ENCODE assay signal across 1 cellular context in the genomic region with DNA sequence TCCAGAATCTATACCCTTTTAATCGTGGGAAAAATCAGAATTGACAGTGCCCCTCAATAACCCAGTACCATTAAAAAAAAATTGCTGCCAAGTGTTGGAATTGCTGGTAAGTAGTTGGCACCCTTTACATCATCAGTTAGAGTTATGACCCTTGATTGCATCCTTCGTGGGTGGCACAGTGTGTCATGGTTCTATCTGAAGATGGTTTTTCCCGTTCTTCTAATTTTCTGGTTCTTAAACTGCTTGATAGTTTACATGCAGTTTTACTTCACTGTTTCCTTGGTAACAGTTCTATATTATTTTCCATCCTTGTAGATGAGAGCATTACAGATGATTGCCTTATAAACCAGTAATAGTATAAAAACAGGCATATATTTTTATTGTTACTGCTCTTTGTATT.
TF ChIP-seq lines count a peak whose summit lies in the region.

No MANE protein-coding gene starts in this region.

TF ChIP-seq in HEK293, 187 proteins besides CTCF, POLR2A, EP300 and RAD21 (continued from another document):
- TF ChIP-seq, protein P1, sequence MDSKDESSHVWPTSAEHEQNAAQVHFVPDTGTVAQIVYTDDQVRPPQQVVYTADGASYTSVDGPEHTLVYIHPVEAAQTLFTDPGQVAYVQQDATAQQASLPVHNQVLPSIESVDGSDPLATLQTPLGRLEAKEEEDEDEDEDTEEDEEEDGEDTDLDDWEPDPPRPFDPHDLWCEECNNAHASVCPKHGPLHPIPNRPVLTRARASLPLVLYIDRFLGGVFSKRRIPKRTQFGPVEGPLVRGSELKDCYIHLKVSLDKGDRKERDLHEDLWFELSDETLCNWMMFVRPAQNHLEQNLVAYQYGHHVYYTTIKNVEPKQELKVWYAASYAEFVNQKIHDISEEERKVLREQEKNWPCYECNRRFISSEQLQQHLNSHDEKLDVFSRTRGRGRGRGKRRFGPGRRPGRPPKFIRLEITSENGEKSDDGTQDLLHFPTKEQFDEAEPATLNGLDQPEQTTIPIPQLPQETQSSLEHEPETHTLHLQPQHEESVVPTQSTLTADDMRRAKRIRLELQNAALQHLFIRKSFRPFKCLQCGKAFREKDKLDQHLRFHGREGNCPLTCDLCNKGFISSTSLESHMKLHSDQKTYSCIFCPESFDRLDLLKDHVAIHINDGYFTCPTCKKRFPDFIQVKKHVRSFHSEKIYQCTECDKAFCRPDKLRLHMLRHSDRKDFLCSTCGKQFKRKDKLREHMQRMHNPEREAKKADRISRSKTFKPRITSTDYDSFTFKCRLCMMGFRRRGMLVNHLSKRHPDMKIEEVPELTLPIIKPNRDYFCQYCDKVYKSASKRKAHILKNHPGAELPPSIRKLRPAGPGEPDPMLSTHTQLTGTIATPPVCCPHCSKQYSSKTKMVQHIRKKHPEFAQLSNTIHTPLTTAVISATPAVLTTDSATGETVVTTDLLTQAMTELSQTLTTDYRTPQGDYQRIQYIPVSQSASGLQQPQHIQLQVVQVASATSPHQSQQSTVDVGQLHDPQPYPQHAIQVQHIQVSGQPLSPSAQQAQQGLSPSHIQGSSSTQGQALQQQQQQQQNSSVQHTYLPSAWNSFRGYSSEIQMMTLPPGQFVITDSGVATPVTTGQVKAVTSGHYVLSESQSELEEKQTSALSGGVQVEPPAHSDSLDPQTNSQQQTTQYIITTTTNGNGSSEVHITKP (tag by site-specific recombination; IDR thresholded peaks at IDR 0.05): peak; percentile 61
